In the genomic region with DNA sequence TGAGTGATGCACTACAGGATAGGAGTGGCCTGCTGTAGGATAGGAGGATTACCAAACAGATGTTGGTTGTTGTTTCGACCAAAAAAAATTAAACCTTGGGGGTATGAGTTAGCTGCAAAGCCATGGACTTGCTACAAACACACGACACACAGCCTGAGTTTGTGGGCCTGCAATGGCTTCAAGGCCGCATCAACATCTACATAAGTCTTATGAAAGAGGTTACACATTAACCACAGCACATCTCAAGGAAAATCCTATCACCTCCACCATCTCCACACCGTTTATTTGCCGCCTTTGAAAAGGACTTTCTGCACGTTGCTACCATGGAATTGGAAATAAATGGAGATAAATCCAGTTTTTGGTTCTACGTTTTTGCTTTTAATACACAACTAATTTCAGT, we compare ENCODE assay signal across 1 cellular context.
TF ChIP-seq lines count a peak whose summit lies in the region.

No MANE protein-coding gene starts in this region.

TF ChIP-seq in HepG2, 621 proteins besides CTCF, POLR2A, EP300 and RAD21:
- TF ChIP-seq ZNF883 (CRISPR knock-in tag; IDR thresholded peaks at IDR 0.05; ENCODE audit: not compliant biosample characterization) (no peak), ZNF432 (CRISPR knock-in tag; IDR thresholded peaks at IDR 0.05; ENCODE audit: borderline replicate concordance) (no peak), TCF7 (IDR thresholded peaks at IDR 0.05; ENCODE audit: low read depth) (0 out of 2 replicates have a peak, but pooled peaks have one; percentile 9), XBP1 (CRISPR knock-in tag; IDR thresholded peaks at IDR 0.05) (no peak)
- TF ChIP-seq, protein P1, sequence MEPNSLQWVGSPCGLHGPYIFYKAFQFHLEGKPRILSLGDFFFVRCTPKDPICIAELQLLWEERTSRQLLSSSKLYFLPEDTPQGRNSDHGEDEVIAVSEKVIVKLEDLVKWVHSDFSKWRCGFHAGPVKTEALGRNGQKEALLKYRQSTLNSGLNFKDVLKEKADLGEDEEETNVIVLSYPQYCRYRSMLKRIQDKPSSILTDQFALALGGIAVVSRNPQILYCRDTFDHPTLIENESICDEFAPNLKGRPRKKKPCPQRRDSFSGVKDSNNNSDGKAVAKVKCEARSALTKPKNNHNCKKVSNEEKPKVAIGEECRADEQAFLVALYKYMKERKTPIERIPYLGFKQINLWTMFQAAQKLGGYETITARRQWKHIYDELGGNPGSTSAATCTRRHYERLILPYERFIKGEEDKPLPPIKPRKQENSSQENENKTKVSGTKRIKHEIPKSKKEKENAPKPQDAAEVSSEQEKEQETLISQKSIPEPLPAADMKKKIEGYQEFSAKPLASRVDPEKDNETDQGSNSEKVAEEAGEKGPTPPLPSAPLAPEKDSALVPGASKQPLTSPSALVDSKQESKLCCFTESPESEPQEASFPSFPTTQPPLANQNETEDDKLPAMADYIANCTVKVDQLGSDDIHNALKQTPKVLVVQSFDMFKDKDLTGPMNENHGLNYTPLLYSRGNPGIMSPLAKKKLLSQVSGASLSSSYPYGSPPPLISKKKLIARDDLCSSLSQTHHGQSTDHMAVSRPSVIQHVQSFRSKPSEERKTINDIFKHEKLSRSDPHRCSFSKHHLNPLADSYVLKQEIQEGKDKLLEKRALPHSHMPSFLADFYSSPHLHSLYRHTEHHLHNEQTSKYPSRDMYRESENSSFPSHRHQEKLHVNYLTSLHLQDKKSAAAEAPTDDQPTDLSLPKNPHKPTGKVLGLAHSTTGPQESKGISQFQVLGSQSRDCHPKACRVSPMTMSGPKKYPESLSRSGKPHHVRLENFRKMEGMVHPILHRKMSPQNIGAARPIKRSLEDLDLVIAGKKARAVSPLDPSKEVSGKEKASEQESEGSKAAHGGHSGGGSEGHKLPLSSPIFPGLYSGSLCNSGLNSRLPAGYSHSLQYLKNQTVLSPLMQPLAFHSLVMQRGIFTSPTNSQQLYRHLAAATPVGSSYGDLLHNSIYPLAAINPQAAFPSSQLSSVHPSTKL (CRISPR knock-in tag; IDR thresholded peaks at IDR 0.05): 0 out of 2 replicates have a peak, but pooled peaks have one; percentile 4
- TF ChIP-seq, protein P2, sequence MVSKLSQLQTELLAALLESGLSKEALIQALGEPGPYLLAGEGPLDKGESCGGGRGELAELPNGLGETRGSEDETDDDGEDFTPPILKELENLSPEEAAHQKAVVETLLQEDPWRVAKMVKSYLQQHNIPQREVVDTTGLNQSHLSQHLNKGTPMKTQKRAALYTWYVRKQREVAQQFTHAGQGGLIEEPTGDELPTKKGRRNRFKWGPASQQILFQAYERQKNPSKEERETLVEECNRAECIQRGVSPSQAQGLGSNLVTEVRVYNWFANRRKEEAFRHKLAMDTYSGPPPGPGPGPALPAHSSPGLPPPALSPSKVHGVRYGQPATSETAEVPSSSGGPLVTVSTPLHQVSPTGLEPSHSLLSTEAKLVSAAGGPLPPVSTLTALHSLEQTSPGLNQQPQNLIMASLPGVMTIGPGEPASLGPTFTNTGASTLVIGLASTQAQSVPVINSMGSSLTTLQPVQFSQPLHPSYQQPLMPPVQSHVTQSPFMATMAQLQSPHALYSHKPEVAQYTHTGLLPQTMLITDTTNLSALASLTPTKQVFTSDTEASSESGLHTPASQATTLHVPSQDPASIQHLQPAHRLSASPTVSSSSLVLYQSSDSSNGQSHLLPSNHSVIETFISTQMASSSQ (IDR thresholded peaks at IDR 0.05; ENCODE audit: low read depth): peak; percentile 81
- TF ChIP-seq, protein P2 (CRISPR knock-in tag; IDR thresholded peaks at IDR 0.05; ENCODE audit: borderline replicate concordance): peak; percentile 46; the same call in 1 of the 2 replicates
